In genomic region chr18:3593904-3594759, GRCh38 we compare ENCODE assay signal across 8 cellular contexts.
DNase-seq lines count a peak whose midpoint lies in the region; ATAC-seq and TF ChIP-seq lines count a peak whose summit lies in the region.

No MANE protein-coding gene starts in this region.

- H3K27me3 ChIP-seq in OCI-LY1 (ENCODE audit: insufficient read depth, low read length) (no peaks in the 10 kb centered on the region), mucosa of stomach (ENCODE audit: control insufficient read depth, insufficient read depth, low read length) (no peaks in the 10 kb centered on the region)

- no peaks in the 10 kb centered on the region for H3K9me2 ChIP-seq in OCI-LY1 (ENCODE audit: low read depth, low read length)

- H3K4me1 ChIP-seq in OCI-LY1 (ENCODE audit: insufficient read depth, low read length, severe bottlenecking) (peaks cover 56% of the 10 kb centered on the region), mucosa of stomach (ENCODE audit: control insufficient read depth, insufficient read depth, low read length) (peaks cover 45% of the 10 kb centered on the region)

- peak; percentile 54 for ATAC-seq in GM21526 (IDR thresholded peaks at IDR 0.05; ENCODE audit: low FRiP score, unreplicated experiment)

- H3K4me2 ChIP-seq in OCI-LY1 (ENCODE audit: low read length): peak overlapping the region; percentile 90

- no peaks in the 10 kb centered on the region for H3F3A ChIP-seq in OCI-LY1 (ENCODE audit: insufficient read depth, low read length)

- H3K9me3 ChIP-seq in OCI-LY1 (ENCODE audit: low read length): no peaks in the 10 kb centered on the region
- no peaks in the 10 kb centered on the region for H3K9me3 ChIP-seq in mucosa of stomach (ENCODE audit: control insufficient read depth, low read length)

- no peaks in the 10 kb centered on the region for H4K20me1 ChIP-seq in OCI-LY1 (ENCODE audit: insufficient read depth, low read length)

- DNase-seq in DMS53 (lab: John Stamatoyannopoulos, UW) (peak; percentile 100), HuH-7.5 (ENCODE audit: low spot score) (peak; percentile 64), activated T-cell treated with anti-CD3 and anti-CD28 coated beads for 4 hours (peak; percentile 85), epithelial cell of proximal tubule (ENCODE audit: low read depth) (peak; percentile 91)
- DNase-seq in stimulated activated CD8-positive, alpha-beta memory T cell treated with anti-CD3 and anti-CD28 coated beads, Interleukin-4, amount 100 ng/mL, for 48 hours: peak; percentile 92

- H3K36me3 ChIP-seq in OCI-LY1 (ENCODE audit: insufficient read depth, low read length) (0 out of 2 replicates have a peak, but pooled peaks cover 5% of the 10 kb centered on the region), mucosa of stomach (ENCODE audit: control insufficient read depth, insufficient read depth, low read length) (no peaks in the 10 kb centered on the region)

- peak overlapping the region; percentile 95 for H3K9ac ChIP-seq in OCI-LY1 (ENCODE audit: low read length)
- peak overlapping the region; percentile 92 for H3K9ac ChIP-seq in mucosa of stomach (ENCODE audit: low read length)

- H3K79me2 ChIP-seq in OCI-LY1 (ENCODE audit: insufficient read depth, low read length): no peaks in the 10 kb centered on the region

- H3K4me3 ChIP-seq in OCI-LY1 (ENCODE audit: low read depth, low read length, poor library complexity, severe bottlenecking) (peak overlapping the region; percentile 73), epithelial cell of proximal tubule (ENCODE audit: low read depth, low read length) (peak overlapping the region; percentile 76), mucosa of stomach (ENCODE audit: low read length) (peak overlapping the region; percentile 88)

- peak overlapping the region; percentile 95 for H3K27ac ChIP-seq in OCI-LY1 (ENCODE audit: low read depth, low read length, poor library complexity, severe bottlenecking)

- no peak overlapping the region for H2AFZ ChIP-seq in OCI-LY1 (ENCODE audit: low read length)

- TF ChIP-seq CTCF in OCI-LY1 (IDR thresholded peaks at IDR 0.05; ENCODE audit: low read length) (peak; percentile 51), epithelial cell of proximal tubule (conservative IDR thresholded peaks at IDR 0.05; ENCODE audit: low read depth, low read length) (peak; percentile 81)

Comparison
In these comparisons a context has a peak if more than half of its experiments do, and no peak if none do; other contexts are left out.
1. Peak in every context shown above with its lines: DNase-seq, ATAC-seq, H3K4me3 ChIP-seq and H3K27ac ChIP-seq.